9 cellular contexts compared by ENCODE assay signal in genomic region chr15:74176262-74177208, GRCh38. TPM values are rescaled to one million over a fixed set of nuclear protein-coding genes. Genes with fewer than 3 reads are reported as not detected.
DNase-seq lines count a peak whose midpoint lies in the region; TF ChIP-seq lines count a peak whose summit lies in the region.
"Had no signal": no experiment of that assay in that cellular context is flagged by ENCODE, and none has a peak within 500 bp of the region (broad histone marks: within the 10 kb centered on the region; RNA-seq: fewer than 3 reads in every experiment).

No MANE protein-coding gene starts in this region.

- no peak for DNase-seq in AG10803 (ENCODE audit: low read depth)
- DNase-seq in SK-N-SH, result peak; percentile 81
- DNase-seq in mesenteric fat pad (ENCODE audit: low spot score), result peak; percentile 71
- no peak for DNase-seq in erythroblast (lab: John Stamatoyannopoulos, UW)
- no peak for DNase-seq in NCI-H1417 treated with DMSO at 0.1 percent for 48 hours (lab: John Stamatoyannopoulos, UW)
- DNase-seq in A172 (ENCODE audit: low spot score), result no peak

- peak overlapping the region; percentile 13; the same call in 1 of the 2 replicates for H3K9ac ChIP-seq in SK-N-SH

- H3K27me3 ChIP-seq in SK-N-SH (ENCODE audit: insufficient read depth), result no peaks in the 10 kb centered on the region
- H3K27me3 ChIP-seq: cardiac muscle cell had no signal

- no peak for TF ChIP-seq POLR2A in erythroblast (IDR thresholded peaks at IDR 0.05; ENCODE audit: low read length)

- H3K4me2 ChIP-seq in SK-N-SH, result peak overlapping the region; percentile 54

- H3K4me3 ChIP-seq in AG10803 (ENCODE audit: low read length), result peak overlapping the region; percentile 73
- no peak overlapping the region for H3K4me3 ChIP-seq in SK-N-SH (ENCODE audit: low read depth in 2 of 2, low read length in 1 of 2)
- H3K4me3 ChIP-seq: cardiac muscle cell had no signal

- TF ChIP-seq RAD21 in SK-N-SH (IDR thresholded peaks at IDR 0.05; ENCODE audit: low read length), result peak; percentile 24; the same call in 1 of the 2 replicates

- WGBS in SK-N-SH (ENCODE audit: low lambda C conversion rate), result 71% methylated on average over 10 of the region's 10 CpGs

- H3K79me2 ChIP-seq in SK-N-SH (ENCODE audit: insufficient read depth), result no peaks in the 10 kb centered on the region

- CTCF ChIA-PET in SK-N-SH (lab: Yijun Ruan, JAX), result interaction anchor here (0.5 to 1.7 kb wide), 11 partner anchors 10 to 242 kb away, joined by 3 to 9 read pairs (median 3); partner anchors contain the start of gene STRA6

- peak overlapping the region; percentile 83 to 86 for H3K27ac ChIP-seq in SK-N-SH (ENCODE audit: low read depth in 2 of 2, low read length in 1 of 2)
- H3K27ac ChIP-seq: cardiac muscle cell had no signal

- H3K4me1 ChIP-seq in SK-N-SH (ENCODE audit: control insufficient read depth in 1 of 2, insufficient read depth in 2 of 2, low read depth in 1 of 2, low read length in 1 of 2), result peaks cover 55 to 85% of the 10 kb centered on the region in 2 experiments; a peak in 3 of 4 replicates

- peaks cover 20% of the 10 kb centered on the region for H3F3A ChIP-seq in SK-N-SH (replicated peaks; ENCODE audit: insufficient read depth)

- POLR2A ChIA-PET in SK-N-SH (lab: Yijun Ruan, JAX), result interaction anchor here (0.7 to 2.4 kb wide), 10 partner anchors 12 to 131 kb away, joined by 3 to 10 read pairs (median 4); partner anchors contain the start of gene STRA6

- H2AFZ ChIP-seq in SK-N-SH (ENCODE audit: low read depth), result no peak overlapping the region

- no peaks in the 10 kb centered on the region for H4K20me1 ChIP-seq in SK-N-SH (ENCODE audit: insufficient read depth)

- H3K9me3 ChIP-seq in SK-N-SH, result no peaks in the 10 kb centered on the region

- no peak for TF ChIP-seq EP300 in SK-N-SH (IDR thresholded peaks at IDR 0.05; ENCODE audit: borderline replicate concordance in 1 of 2, low read depth in 1 of 2, low read length in 1 of 2)

- H3K9me2 ChIP-seq in SK-N-SH, result no peaks in the 10 kb centered on the region

- TF ChIP-seq CTCF in AG10803 (conservative IDR thresholded peaks at IDR 0.05; ENCODE audit: low read length) (peak; percentile 25; the same call in 1 of the 2 replicates), SK-N-SH (IDR thresholded peaks at IDR 0.05) (no peak)

- peaks cover 0 to 8% of the 10 kb centered on the region in 2 experiments for H3K36me3 ChIP-seq in SK-N-SH (replicated peaks in 1 of 2; ENCODE audit: control insufficient read depth in 1 of 2, insufficient read depth in 2 of 2, low read length in 1 of 2)
- H3K36me3 ChIP-seq: cardiac muscle cell had no signal

TF ChIP-seq in SK-N-SH, 30 proteins besides CTCF, POLR2A, EP300 and RAD21:
- TF ChIP-seq MEF2A (IDR thresholded peaks at IDR 0.05; ENCODE audit: borderline replicate concordance, low read depth) (no peak), GATA2 (CRISPR knock-in tag; IDR thresholded peaks at IDR 0.05) (peak; percentile 89), TAF1 (IDR thresholded peaks at IDR 0.05; ENCODE audit: borderline replicate concordance, low read depth, low read length) (no peak), RCOR1 (IDR thresholded peaks at IDR 0.05; ENCODE audit: low read length) (0 out of 2 replicates have a peak, but pooled peaks have one; percentile 45)

RNA-seq across cellular contexts. Expression of gene ISLR, which starts 3.0 kb away (rescaled TPM):
- 3.4 and 7.3 TPM in 2 replicates for polyA plus RNA-seq in SK-N-SH (2012; rRNA removed)
- polyA plus RNA-seq in SK-N-SH (2012; cell fraction: cytosol; rRNA removed), result 1.9 and 3.0 TPM in 2 replicates
- 1.7 and 1.9 TPM in 2 replicates for polyA plus RNA-seq in SK-N-SH (2012; cell fraction: nucleus; rRNA removed)
- total RNA-seq in mesenteric fat pad, result 35.5 TPM
- total RNA-seq in A172 (2014; rRNA removed; shearing (Covaris generic)), result 0.41 and 0.53 TPM in 2 replicates
- total RNA-seq: pulmonary artery endothelial cell had no signal

RNA-seq across cellular contexts. Expression of gene STRA6, which starts 26.1 kb away (rescaled TPM):
- 27.9 and 31.0 TPM in 2 replicates for polyA plus RNA-seq in SK-N-SH (2012; rRNA removed)
- polyA plus RNA-seq in SK-N-SH (2012; cell fraction: cytosol; rRNA removed), result 7.3 and 13.0 TPM in 2 replicates
- polyA plus RNA-seq in SK-N-SH (2012; cell fraction: nucleus; rRNA removed), result 140 and 152 TPM in 2 replicates
- total RNA-seq in mesenteric fat pad, result not detected
- 2.0 and 3.0 TPM in 2 replicates for total RNA-seq in A172 (2014; rRNA removed; shearing (Covaris generic))
- total RNA-seq: pulmonary artery endothelial cell had no signal

RNA-seq across cellular contexts. Expression of gene ISLR2, which starts 46.1 kb away (rescaled TPM):
- 0.56 and 0.58 TPM in 2 replicates for polyA plus RNA-seq in SK-N-SH (2012; rRNA removed)
- 0.46 and 0.64 TPM in 2 replicates for polyA plus RNA-seq in SK-N-SH (2012; cell fraction: cytosol; rRNA removed)
- polyA plus RNA-seq in SK-N-SH (2012; cell fraction: nucleus; rRNA removed), result 0.45 and 1.1 TPM in 2 replicates
- 0.61 TPM for total RNA-seq in mesenteric fat pad
- total RNA-seq in A172 (2014; rRNA removed; shearing (Covaris generic)), result not detected in 2 replicates
- total RNA-seq: cardiac muscle cell, G401, pulmonary artery endothelial cell had no signal
- polyA plus RNA-seq: cardiac muscle cell had no signal

RNA-seq across cellular contexts. Expression of gene CCDC33, which starts 59.6 kb away (rescaled TPM):
- polyA plus RNA-seq in SK-N-SH (2012; rRNA removed), result 3.3 and 4.0 TPM in 2 replicates
- polyA plus RNA-seq in SK-N-SH (2012; cell fraction: cytosol; rRNA removed), result 1.8 and 2.9 TPM in 2 replicates
- 3.9 and 4.0 TPM in 2 replicates for polyA plus RNA-seq in SK-N-SH (2012; cell fraction: nucleus; rRNA removed)
- not detected for total RNA-seq in mesenteric fat pad
- total RNA-seq in A172 (2014; rRNA removed; shearing (Covaris generic)), result 0.24 TPM in 1 of 2 replicates, not detected in the other
- total RNA-seq: pulmonary artery endothelial cell had no signal

Comparison
In these comparisons a context has a peak if more than half of its experiments do, and no peak if none do; other contexts are left out.
1. DNase-seq: peak in SK-N-SH (single experiment) and mesenteric fat pad (single experiment); none in AG10803 (single experiment), erythroblast (0 of 2), NCI-H1417 treated with DMSO at 0.1 percent for 48 hours (single experiment) and A172 (single experiment).
2. RNA of gene ISLR, which starts 3.0 kb away (total RNA-seq): 35.5 TPM in mesenteric fat pad (single experiment); 0.41 to 0.53 TPM in A172; every median in the first group is over 10 times any median in the second.